Comparison of ENCODE assay signal across 22 cellular contexts in genomic region chr6:31091680-31092079, GRCh38. TPM values are rescaled to one million over a fixed set of nuclear protein-coding genes. Genes with fewer than 3 reads are reported as not detected.
DNase-seq lines count a peak whose midpoint lies in the region; ATAC-seq, FAIRE-seq and TF ChIP-seq lines count a peak whose summit lies in the region.
"Had no signal": no experiment of that assay in that cellular context is flagged by ENCODE, and none has a peak within 500 bp of the region (broad histone marks: within the 10 kb centered on the region; RNA-seq: fewer than 3 reads in every experiment).

No MANE protein-coding gene starts in this region.

- peaks cover 16 to 60% (median 34%) of the 10 kb centered on the region in 4 donors for H3K4me1 Mint-ChIP-seq in CD4-positive, CD25-positive, alpha-beta regulatory T cell
- H3K4me1 Mint-ChIP-seq in GM23338: peaks cover 18% of the 10 kb centered on the region

- POLR2A ChIA-PET in K562 (lab: Yijun Ruan, JAX): interaction anchor here (0.6 to 1.0 kb wide), 5 partner anchors 8 to 434 kb away, joined by 3 read pairs; partner anchors contain the start of gene C6orf15

- H3K9me3 Mint-ChIP-seq in CD4-positive, CD25-positive, alpha-beta regulatory T cell: peaks cover 0 to 2% (median 0%) of the 10 kb centered on the region in 7 donors
- no peaks in the 10 kb centered on the region for H3K9me3 Mint-ChIP-seq in GM23338
- H3K9me3 Mint-ChIP-seq: CD4-positive, alpha-beta T cell had no signal

- H3K27ac ChIP-seq in CD4-positive, CD25-positive, alpha-beta regulatory T cell (ENCODE audit: insufficient read depth, low read length, poor library complexity, severe bottlenecking): no peak overlapping the region
- H3K27ac ChIP-seq in GM23338 (ENCODE audit: low read depth) (no peak overlapping the region), K562 (ENCODE audit: extremely low read depth, low read depth, low read length) (no peak overlapping the region), small intestine (ENCODE audit: low read depth in 1 of 2, low read length in 1 of 2) (no peak overlapping the region)
- H3K27ac ChIP-seq: HL-60 had no signal

- H3K9me3 ChIP-seq in CD4-positive, CD25-positive, alpha-beta regulatory T cell (ENCODE audit: control insufficient read depth in 2 of 2, low read length in 2 of 2): no peaks in the 10 kb centered on the region
- H3K9me3 ChIP-seq in K562 (replicated peaks; ENCODE audit: control insufficient read depth, insufficient read depth, low read depth, low read length): no peaks in the 10 kb centered on the region
- H3K9me3 ChIP-seq in small intestine (ENCODE audit: control insufficient read depth, low read depth): no peaks in the 10 kb centered on the region
- H3K9me3 ChIP-seq: BE2C, Caco-2 had no signal

- no peaks in the 10 kb centered on the region for H4K20me1 ChIP-seq in GM23338 (replicated peaks; ENCODE audit: insufficient read depth)
- no peaks in the 10 kb centered on the region for H4K20me1 ChIP-seq in K562 (replicated peaks; ENCODE audit: control insufficient read depth, insufficient read depth, low read length)

- H3F3A ChIP-seq in GM23338 (replicated peaks; ENCODE audit: low read depth): no peaks in the 10 kb centered on the region

- no peaks in the 10 kb centered on the region for H3K36me3 Mint-ChIP-seq in CD4-positive, CD25-positive, alpha-beta regulatory T cell
- no peaks in the 10 kb centered on the region for H3K36me3 Mint-ChIP-seq in GM23338 (ENCODE audit: low read depth)

- H3K9me1 ChIP-seq in K562 (ENCODE audit: control insufficient read depth, insufficient read depth, low read length): no peaks in the 10 kb centered on the region

- TF ChIP-seq EP300 in K562 (IDR thresholded peaks at IDR 0.05; ENCODE audit: low read length): no peak

- DNase-seq in CD4-positive, CD25-positive, alpha-beta regulatory T cell: no peak
- DNase-seq in GM23338 (ENCODE audit: low spot score): no peak
- DNase-seq in K562 (ENCODE audit: extremely low read depth in 1 of 4, low spot score in 3 of 4): no peak
- peak; percentile 45 for DNase-seq in small intestine
- DNase-seq in ecto neural progenitor cell (ENCODE audit: low spot score): no peak
- no peak for DNase-seq in SKM-1 treated with dmso at 0.1 percent for 144 hours (lab: John Stamatoyannopoulos, UW; ENCODE audit: unreplicated experiment)
- DNase-seq: ACHN; BE2C; Caco-2; CD4-positive, alpha-beta T cell; IMR-90; KBM-7 had no signal

- H3K79me2 ChIP-seq in GM23338 (replicated peaks; ENCODE audit: insufficient read depth): no peaks in the 10 kb centered on the region
- no peaks in the 10 kb centered on the region for H3K79me2 ChIP-seq in K562 (ENCODE audit: control insufficient read depth, insufficient read depth, low read length)

- FAIRE-seq in K562 (lab: Jason Lieb, UNC) (no peak), small intestine (lab: Jason Lieb, UNC) (no peak)
- FAIRE-seq: A204.1, D721Med, G401.6, GM12891, GM18507 had no signal

- no TSS peak for BruUV-seq in K562 (replicated peaks; lab: Mats Ljungman, UMichigan)

- no peak for ATAC-seq in CD4-positive, CD25-positive, alpha-beta regulatory T cell (ENCODE audit: low read depth in 2 of 2)
- ATAC-seq in GM23338: no peak
- no peak for ATAC-seq in K562
- ATAC-seq in GM21786 (IDR thresholded peaks at IDR 0.05; ENCODE audit: unreplicated experiment): no peak

- H3K4me2 ChIP-seq in GM23338 (no peak overlapping the region), K562 (ENCODE audit: insufficient read depth, low read length) (no peak overlapping the region)

- no peak for TF ChIP-seq RAD21 in K562 (CRISPR knock-in tag; conservative IDR thresholded peaks at IDR 0.05 in 1 of 2, IDR thresholded peaks at IDR 0.05 in 1 of 2)

- CTCF ChIA-PET in K562 (lab: Yijun Ruan, JAX; ENCODE audit: low intra/inter-chr PET ratio): no interaction called here

- peaks cover 2% of the 10 kb centered on the region for H3K27me3 ChIP-seq in CD4-positive, CD25-positive, alpha-beta regulatory T cell (ENCODE audit: control insufficient read depth, insufficient read depth, low read length)
- no peaks in the 10 kb centered on the region for H3K27me3 ChIP-seq in GM23338 (ENCODE audit: insufficient read depth)
- H3K27me3 ChIP-seq in K562 (ENCODE audit: control insufficient read depth in 2 of 2, insufficient read depth in 2 of 2, low read length in 2 of 2): peaks cover 0 to 13% of the 10 kb centered on the region in 2 experiments; a peak in 2 of 5 replicates
- no peaks in the 10 kb centered on the region for H3K27me3 ChIP-seq in small intestine (ENCODE audit: control insufficient read depth in 2 of 2, insufficient read depth in 2 of 2, low read length in 2 of 2)
- H3K27me3 ChIP-seq: BE2C had no signal

- H3K9ac ChIP-seq in K562 (ENCODE audit: insufficient read depth in 1 of 2, low read depth in 2 of 2, low read length in 2 of 2): no peak overlapping the region

- no peak overlapping the region for H3K4me3 ChIP-seq in CD4-positive, CD25-positive, alpha-beta regulatory T cell (ENCODE audit: low read depth, low read length)
- H3K4me3 ChIP-seq in GM23338: no peak overlapping the region
- H3K4me3 ChIP-seq in K562: no peak overlapping the region
- H3K4me3 ChIP-seq in small intestine (ENCODE audit: low read depth in 1 of 2, low read length in 2 of 2): no peak overlapping the region
- H3K4me3 ChIP-seq: HAP-1 had no signal

- 0 out of 2 replicates have a peak, but pooled peaks cover 3% of the 10 kb centered on the region for H3K9me2 ChIP-seq in GM23338 (ENCODE audit: insufficient read depth)

- no peaks in the 10 kb centered on the region for H3K27me3 Mint-ChIP-seq in CD4-positive, CD25-positive, alpha-beta regulatory T cell
- H3K27me3 Mint-ChIP-seq in GM23338 (ENCODE audit: insufficient read depth, low read depth, poor library complexity): peaks cover 3% of the 10 kb centered on the region
- H3K27me3 Mint-ChIP-seq: CD4-positive, alpha-beta T cell had no signal

- in situ Hi-C loops in K562 (cut with MboI): no loop called here

- TF ChIP-seq CTCF in GM23338 (conservative IDR thresholded peaks at IDR 0.05; ENCODE audit: low read depth in 2 of 2) (no peak), K562 (IDR thresholded peaks at IDR 0.05 in 2 of 3, conservative IDR thresholded peaks at IDR 0.05 in 1 of 3; ENCODE audit: insufficient read depth in 2 of 3, low read depth in 1 of 3, low read length in 3 of 3) (no peak)

- no peak for TF ChIP-seq POLR2A in K562 (conservative IDR thresholded peaks at IDR 0.05)

- H3K27ac Mint-ChIP-seq in CD4-positive, CD25-positive, alpha-beta regulatory T cell: peak overlapping the region in 2 of 3 donors; percentile 20 to 64
- no peak overlapping the region for H3K27ac Mint-ChIP-seq in GM23338
- H3K27ac Mint-ChIP-seq: CD4-positive, alpha-beta T cell had no signal

- H2AFZ ChIP-seq in GM23338 (peak overlapping the region; percentile 34; the same call in 1 of the 2 replicates), K562 (ENCODE audit: low read depth, low read length) (peak overlapping the region; percentile 61; the same call in 1 of the 2 replicates)

- WGBS in K562 (ENCODE audit: insufficient coverage, low coverage, missing lambda C conversion rate): 14% methylated on average over 3 of the region's 3 CpGs
- whole genome bisulfite sequencing in small intestine, 3 donors: 26 to 35% (median 34%) methylated on average over 3 of the region's 3 CpGs

- no peak overlapping the region for H3K4me3 Mint-ChIP-seq in CD4-positive, CD25-positive, alpha-beta regulatory T cell
- H3K4me3 Mint-ChIP-seq in GM23338: no peak overlapping the region
- H3K4me3 Mint-ChIP-seq: CD4-positive, alpha-beta T cell had no signal

- H3K4me1 ChIP-seq in CD4-positive, CD25-positive, alpha-beta regulatory T cell (ENCODE audit: control insufficient read depth, insufficient read depth, low read length, poor library complexity, severe bottlenecking): peaks cover 36% of the 10 kb centered on the region
- H3K4me1 ChIP-seq in GM23338 (ENCODE audit: insufficient read depth) (peaks cover 16% of the 10 kb centered on the region), K562 (replicated peaks in 1 of 2; ENCODE audit: control insufficient read depth in 2 of 2, insufficient read depth in 2 of 2, low read length in 2 of 2) (peaks cover 0 to 10% of the 10 kb centered on the region in 2 experiments; a peak in 4 of 5 replicates), small intestine (ENCODE audit: control insufficient read depth in 2 of 2, insufficient read depth in 1 of 2, low read depth in 1 of 2, low read length in 1 of 2) (no peaks in the 10 kb centered on the region)

- no peaks in the 10 kb centered on the region for H3K36me3 ChIP-seq in CD4-positive, CD25-positive, alpha-beta regulatory T cell (ENCODE audit: control insufficient read depth, insufficient read depth, low read length)
- no peaks in the 10 kb centered on the region for H3K36me3 ChIP-seq in GM23338 (ENCODE audit: insufficient read depth)
- H3K36me3 ChIP-seq in K562 (ENCODE audit: control insufficient read depth, insufficient read depth, low read length): no peaks in the 10 kb centered on the region
- no peaks in the 10 kb centered on the region for H3K36me3 ChIP-seq in small intestine (ENCODE audit: control insufficient read depth in 2 of 2, insufficient read depth in 2 of 2, low read length in 2 of 2)
- H3K36me3 ChIP-seq: BE2C, HAP-1 had no signal

- intact Hi-C loops in K562 (cut with micrococcal nuclease): no loop called here

RNA-seq across cellular contexts. Expression of gene C6orf15, which starts 20.7 kb away (rescaled TPM):
- total RNA-seq in CD4-positive, CD25-positive, alpha-beta regulatory T cell: not detected
- polyA plus RNA-seq in CD4-positive, CD25-positive, alpha-beta regulatory T cell: not detected
- not detected in 2 replicates for total RNA-seq in GM23338 (2014; rRNA removed; shearing (Covaris generic))
- polyA plus RNA-seq in GM23338 (2016; fragmentation: Nextera tagmentation; extraction: Ambion mirVana): not detected in 2 replicates
- total RNA-seq in K562 (2011; cell fraction: chromatin; rRNA removed; ENCODE audit: low replicate concordance): not detected in 2 replicates
- not detected in 2 replicates for total RNA-seq in K562 (2011; cell fraction: nucleolus; rRNA removed)
- total RNA-seq in K562 (2011; cell fraction: nucleoplasm; rRNA removed): not detected in 2 replicates
- not detected in 2 replicates for total RNA-seq in K562 (2014; rRNA removed)
- total RNA-seq in K562 (2014; rRNA removed; fragmentation: Illumina TruSeq; extraction: Trizol): not detected in 2 replicates
- total RNA-seq in K562 (2015; rRNA removed; fragmentation: Illumina TruSeq; extraction: Trizol): not detected in 2 replicates
- total RNA-seq in K562 (2021): not detected in 2 replicates
- not detected in 2 replicates for polyA plus RNA-seq in K562 (2011; rRNA removed)
- not detected in 2 replicates for polyA plus RNA-seq in K562 (2011; cell fraction: cytosol; rRNA removed)
- polyA plus RNA-seq in K562 (2011; cell fraction: nucleus; rRNA removed): not detected in 2 replicates
- not detected in 2 replicates for polyA plus RNA-seq in K562 (2012)
- polyA plus RNA-seq in K562 (2014; fragmentation: Illumina TruSeq; extraction: Trizol): not detected in 2 replicates
- not detected for polyA plus RNA-seq in K562 (2014; fragmentation: Nextera tagmentation; extraction: Ambion mirVana)
- not detected in 2 replicates for polyA plus RNA-seq in K562 (2014; rRNA removed)
- polyA minus RNA-seq in K562 (2011; rRNA and poly(A)+ RNA removed): not detected in 2 replicates
- not detected in 2 replicates for polyA minus RNA-seq in K562 (2011; cell fraction: cytosol; rRNA and poly(A)+ RNA removed)
- polyA minus RNA-seq in K562 (2011; cell fraction: nucleus; rRNA and poly(A)+ RNA removed): not detected in 2 replicates
- polyA plus RNA-seq in small intestine: not detected
- total RNA-seq: Caco-2; CD4-positive, alpha-beta T cell; H4; HT1080; IMR-90 had no signal
- polyA plus RNA-seq: IMR-90 had no signal

RNA-seq across cellular contexts. Expression of gene PSORS1C1, which starts 22.9 kb away (rescaled TPM):
- not detected for total RNA-seq in CD4-positive, CD25-positive, alpha-beta regulatory T cell
- polyA plus RNA-seq in CD4-positive, CD25-positive, alpha-beta regulatory T cell: not detected
- total RNA-seq in GM23338 (2014; rRNA removed; shearing (Covaris generic)): 0.16 TPM in 1 of 2 replicates, not detected in the other
- polyA plus RNA-seq in GM23338 (2016; fragmentation: Nextera tagmentation; extraction: Ambion mirVana) (not detected in 2 replicates), K562 (2011; rRNA removed) (0.14 TPM in 1 of 2 replicates, not detected in the other), K562 (2014; fragmentation: Illumina TruSeq; extraction: Trizol) (not detected in 2 replicates), K562 (2014; fragmentation: Nextera tagmentation; extraction: Ambion mirVana) (under 1 TPM in 1 of 2 experiments, not detected in 1; 0.11 TPM), K562 (2014; rRNA removed) (0.27 TPM in 1 of 2 replicates, not detected in the other), small intestine (10 to 100 TPM in 2 of 3 donors, 1 to 10 TPM in 1; 7.8 to 40.5 (median 31.3) TPM)
- 0.49 TPM in 1 of 2 replicates, not detected in the other for total RNA-seq in K562 (2011; cell fraction: chromatin; rRNA removed; ENCODE audit: low replicate concordance)
- 0.39 and 1.2 TPM in 2 replicates for total RNA-seq in K562 (2011; cell fraction: nucleolus; rRNA removed)
- 0.53 TPM in 1 of 2 replicates, not detected in the other for total RNA-seq in K562 (2011; cell fraction: nucleoplasm; rRNA removed)
- total RNA-seq in K562 (2014; rRNA removed) (not detected in 2 replicates), K562 (2014; rRNA removed; fragmentation: Illumina TruSeq; extraction: Trizol) (not detected in 2 replicates), K562 (2015; rRNA removed; fragmentation: Illumina TruSeq; extraction: Trizol) (not detected in 2 replicates), K562 (2021) (not detected in 2 replicates)
- polyA plus RNA-seq in K562 (2011; cell fraction: cytosol; rRNA removed): 0.10 TPM in 1 of 2 replicates, not detected in the other
- 0.39 and 0.75 TPM in 2 replicates for polyA plus RNA-seq in K562 (2011; cell fraction: nucleus; rRNA removed)
- polyA plus RNA-seq in K562 (2012): 0.14 and 0.34 TPM in 2 replicates
- not detected in 2 replicates for polyA minus RNA-seq in K562 (2011; rRNA and poly(A)+ RNA removed)
- not detected in 2 replicates for polyA minus RNA-seq in K562 (2011; cell fraction: cytosol; rRNA and poly(A)+ RNA removed)
- polyA minus RNA-seq in K562 (2011; cell fraction: nucleus; rRNA and poly(A)+ RNA removed): not detected in 2 replicates
- total RNA-seq: CD4-positive, alpha-beta T cell had no signal

RNA-seq across cellular contexts. Expression of gene CDSN, which starts 28.6 kb away (rescaled TPM):
- not detected for total RNA-seq in CD4-positive, CD25-positive, alpha-beta regulatory T cell
- not detected for polyA plus RNA-seq in CD4-positive, CD25-positive, alpha-beta regulatory T cell
- total RNA-seq in GM23338 (2014; rRNA removed; shearing (Covaris generic)): 0.07 TPM in 1 of 2 replicates, not detected in the other
- not detected in 2 replicates for polyA plus RNA-seq in GM23338 (2016; fragmentation: Nextera tagmentation; extraction: Ambion mirVana)
- not detected in 2 replicates for total RNA-seq in K562 (2011; cell fraction: chromatin; rRNA removed; ENCODE audit: low replicate concordance)
- not detected in 2 replicates for total RNA-seq in K562 (2011; cell fraction: nucleolus; rRNA removed)
- not detected in 2 replicates for total RNA-seq in K562 (2011; cell fraction: nucleoplasm; rRNA removed)
- total RNA-seq in K562 (2014; rRNA removed): not detected in 2 replicates
- not detected in 2 replicates for total RNA-seq in K562 (2014; rRNA removed; fragmentation: Illumina TruSeq; extraction: Trizol)
- not detected in 2 replicates for total RNA-seq in K562 (2015; rRNA removed; fragmentation: Illumina TruSeq; extraction: Trizol)
- total RNA-seq in K562 (2021): not detected in 2 replicates
- polyA plus RNA-seq in K562 (2011; rRNA removed): not detected in 2 replicates
- polyA plus RNA-seq in K562 (2011; cell fraction: cytosol; rRNA removed): not detected in 2 replicates
- polyA plus RNA-seq in K562 (2011; cell fraction: nucleus; rRNA removed): not detected in 2 replicates
- polyA plus RNA-seq in K562 (2012): not detected in 2 replicates
- polyA plus RNA-seq in K562 (2014; fragmentation: Illumina TruSeq; extraction: Trizol): not detected in 2 replicates
- not detected for polyA plus RNA-seq in K562 (2014; fragmentation: Nextera tagmentation; extraction: Ambion mirVana)
- polyA plus RNA-seq in K562 (2014; rRNA removed): not detected in 2 replicates
- not detected in 2 replicates for polyA minus RNA-seq in K562 (2011; rRNA and poly(A)+ RNA removed)
- polyA minus RNA-seq in K562 (2011; cell fraction: cytosol; rRNA and poly(A)+ RNA removed): not detected in 2 replicates
- not detected in 2 replicates for polyA minus RNA-seq in K562 (2011; cell fraction: nucleus; rRNA and poly(A)+ RNA removed)
- polyA plus RNA-seq in small intestine: under 1 TPM in 1 of 3 donors, not detected in 2; 0.07 TPM
- total RNA-seq: Caco-2; CD4-positive, alpha-beta T cell; H4; HT1080; IMR-90 had no signal
- polyA plus RNA-seq: IMR-90 had no signal

RNA-seq across cellular contexts. Expression of gene PSORS1C2, which starts 47.2 kb away (rescaled TPM):
- not detected for total RNA-seq in CD4-positive, CD25-positive, alpha-beta regulatory T cell
- not detected for polyA plus RNA-seq in CD4-positive, CD25-positive, alpha-beta regulatory T cell
- not detected in 2 replicates for total RNA-seq in GM23338 (2014; rRNA removed; shearing (Covaris generic))
- polyA plus RNA-seq in GM23338 (2016; fragmentation: Nextera tagmentation; extraction: Ambion mirVana): 0.47 and 1.3 TPM in 2 replicates
- total RNA-seq in K562 (2011; cell fraction: chromatin; rRNA removed; ENCODE audit: low replicate concordance): not detected in 2 replicates
- not detected in 2 replicates for total RNA-seq in K562 (2011; cell fraction: nucleolus; rRNA removed)
- not detected in 2 replicates for total RNA-seq in K562 (2011; cell fraction: nucleoplasm; rRNA removed)
- total RNA-seq in K562 (2014; rRNA removed): not detected in 2 replicates
- not detected in 2 replicates for total RNA-seq in K562 (2014; rRNA removed; fragmentation: Illumina TruSeq; extraction: Trizol)
- not detected in 2 replicates for total RNA-seq in K562 (2015; rRNA removed; fragmentation: Illumina TruSeq; extraction: Trizol)
- not detected in 2 replicates for total RNA-seq in K562 (2021)
- polyA plus RNA-seq in K562 (2011; rRNA removed): not detected in 2 replicates
- polyA plus RNA-seq in K562 (2011; cell fraction: cytosol; rRNA removed): not detected in 2 replicates
- polyA plus RNA-seq in K562 (2011; cell fraction: nucleus; rRNA removed): not detected in 2 replicates
- 0.07 TPM in 1 of 2 replicates, not detected in the other for polyA plus RNA-seq in K562 (2012)
- not detected in 2 replicates for polyA plus RNA-seq in K562 (2014; fragmentation: Illumina TruSeq; extraction: Trizol)
- not detected for polyA plus RNA-seq in K562 (2014; fragmentation: Nextera tagmentation; extraction: Ambion mirVana)
- not detected in 2 replicates for polyA plus RNA-seq in K562 (2014; rRNA removed)
- not detected in 2 replicates for polyA minus RNA-seq in K562 (2011; rRNA and poly(A)+ RNA removed)
- polyA minus RNA-seq in K562 (2011; cell fraction: cytosol; rRNA and poly(A)+ RNA removed): not detected in 2 replicates
- polyA minus RNA-seq in K562 (2011; cell fraction: nucleus; rRNA and poly(A)+ RNA removed): not detected in 2 replicates
- not detected for polyA plus RNA-seq in small intestine
- total RNA-seq: Caco-2; CD4-positive, alpha-beta T cell; H4; HT1080; IMR-90 had no signal
- polyA plus RNA-seq: IMR-90 had no signal
